ENCODE assay signal across 11 cellular contexts in the genomic region with DNA sequence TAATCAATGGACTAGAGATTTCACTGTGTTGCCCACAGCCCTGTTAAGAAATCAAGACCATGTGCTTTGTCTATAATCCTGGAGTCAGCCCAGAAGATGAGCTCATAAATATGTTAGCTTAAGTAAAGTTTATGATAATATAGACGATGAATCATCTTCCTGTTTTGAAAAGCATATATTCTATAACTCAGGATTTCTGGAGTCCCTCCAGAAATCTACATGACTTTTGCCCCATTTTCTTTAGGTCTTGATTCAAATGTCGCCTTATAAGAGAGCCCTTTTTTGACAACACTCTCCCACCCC.
DNase-seq lines count a peak whose midpoint lies in the region; ATAC-seq lines count a peak whose summit lies in the region.
"Had no signal": no experiment of that assay in that cellular context is flagged by ENCODE, and none has a peak within 500 bp of the region (broad histone marks: within the 10 kb centered on the region; RNA-seq: fewer than 3 reads in every experiment).

No MANE protein-coding gene starts in this region.

- intact Hi-C loops in left ventricle myocardium superior (cut with micrococcal nuclease): no loop called here
- intact Hi-C loops in Right ventricle myocardium superior (cut with DNase I): no loop called here

- DNase-seq in Daoy (ENCODE audit: low read depth) (peak; percentile 49), MV-4-11 (lab: John Stamatoyannopoulos, UW) (peak; percentile 34), brain pericyte (ENCODE audit: low read depth, low spot score) (peak; percentile 18), left kidney (ENCODE audit: low read depth, low spot score) (peak; percentile 7), left ventricle myocardium superior (no peak), Right ventricle myocardium superior (no peak)
- DNase-seq: activated CD4-positive, alpha-beta T cell treated with anti-CD3 and anti-CD28 coated beads, Interleukin-2, amount 10 ng/mL, durations not matched to agents 7 days and 5 days; foreskin melanocyte; GF-D8 had no signal

- ATAC-seq in HG03521 (IDR thresholded peaks at IDR 0.05; ENCODE audit: unreplicated experiment) (no peak), left ventricle myocardium superior (no peak), GM18511 (IDR thresholded peaks at IDR 0.05; ENCODE audit: unreplicated experiment) (no peak), Right ventricle myocardium superior (ENCODE audit: poor library complexity) (no peak)

Comparison
In these comparisons a context has a peak if more than half of its experiments do, and no peak if none do; other contexts are left out.
1. DNase-seq: peak in Daoy (single experiment), MV-4-11 (single experiment), brain pericyte (single experiment) and left kidney (single experiment); none in left ventricle myocardium superior (single experiment) and Right ventricle myocardium superior (single experiment).